Comparison of ENCODE assay signal across 8 cellular contexts in genomic region chr4:2041234-2042130, GRCh38. TPM values are rescaled to one million over a fixed set of nuclear protein-coding genes. Genes with fewer than 3 reads are reported as not detected.
DNase-seq lines count a peak whose midpoint lies in the region; ATAC-seq and TF ChIP-seq lines count a peak whose summit lies in the region.

No MANE protein-coding gene starts in this region.

- H3K9ac ChIP-seq in SK-N-SH: peak overlapping the region; percentile 52

- TF ChIP-seq POLR2A in suprapubic skin (IDR thresholded peaks at IDR 0.05): no peak

- no peak for TF ChIP-seq RAD21 in SK-N-SH (IDR thresholded peaks at IDR 0.05; ENCODE audit: low read length)

- peaks cover 0 to 7% of the 10 kb centered on the region in 2 experiments; a peak in 1 of 4 replicates for H3K4me1 ChIP-seq in SK-N-SH (ENCODE audit: control insufficient read depth in 1 of 2, insufficient read depth in 2 of 2, low read depth in 1 of 2, low read length in 1 of 2)
- peaks cover 26% of the 10 kb centered on the region for H3K4me1 ChIP-seq in suprapubic skin

- no peaks in the 10 kb centered on the region for H3K9me2 ChIP-seq in SK-N-SH

- peaks cover 8% of the 10 kb centered on the region; the same call in 1 of the 2 replicates for H4K20me1 ChIP-seq in SK-N-SH (ENCODE audit: insufficient read depth)

- peak; percentile 64 for ATAC-seq in GM19452 (IDR thresholded peaks at IDR 0.05; ENCODE audit: unreplicated experiment)
- ATAC-seq in Right ventricle myocardium inferior: peak; percentile 76
- peak; percentile 48 for ATAC-seq in omental fat pad (ENCODE audit: low FRiP score)

- no peaks in the 10 kb centered on the region for H3K9me3 ChIP-seq in SK-N-SH
- H3K9me3 ChIP-seq in suprapubic skin: no peaks in the 10 kb centered on the region

- no peaks in the 10 kb centered on the region for H3K36me3 ChIP-seq in SK-N-SH (replicated peaks in 1 of 2; ENCODE audit: control insufficient read depth in 1 of 2, insufficient read depth in 2 of 2, low read length in 1 of 2)
- no peaks in the 10 kb centered on the region for H3K36me3 ChIP-seq in suprapubic skin

- H3F3A ChIP-seq in SK-N-SH (replicated peaks; ENCODE audit: insufficient read depth): peaks cover 12% of the 10 kb centered on the region

- H3K27me3 ChIP-seq in SK-N-SH (ENCODE audit: insufficient read depth) (no peaks in the 10 kb centered on the region), suprapubic skin (peaks cover 69% of the 10 kb centered on the region)

- CTCF ChIA-PET in SK-N-SH (lab: Yijun Ruan, JAX): interaction anchor here (0.6 to 1.5 kb wide), 2 partner anchors 32 to 57 kb away, joined by 3 to 7 read pairs; partner anchors contain the start of gene NELFA

- H3K4me2 ChIP-seq in SK-N-SH: peak overlapping the region; percentile 94

- TF ChIP-seq CTCF in SK-N-SH (IDR thresholded peaks at IDR 0.05): no peak
- no peak for TF ChIP-seq CTCF in omental fat pad (IDR thresholded peaks at IDR 0.05)
- no peak for TF ChIP-seq CTCF in suprapubic skin (IDR thresholded peaks at IDR 0.05)

- H3K4me3 ChIP-seq in SK-N-SH (ENCODE audit: low read depth in 2 of 2, low read length in 1 of 2) (peak overlapping the region; percentile 76 to 78), suprapubic skin (peak overlapping the region; percentile 63)

- DNase-seq in CD1c-positive myeloid dendritic cell (ENCODE audit: extremely low spot score): peak; percentile 98
- peak; percentile 86 for DNase-seq in KBM-7
- DNase-seq in SK-N-SH: peak; percentile 98
- peak; percentile 87 for DNase-seq in activated naive CD4-positive, alpha-beta T cell treated with anti-CD3 and anti-CD28 coated beads, Interleukin-2, amount 50 U/mL, for 16 hours
- DNase-seq in Right ventricle myocardium inferior (ENCODE audit: missing footprints): peak; percentile 93
- peak; percentile 31 for DNase-seq in omental fat pad (ENCODE audit: low spot score)
- DNase-seq in suprapubic skin (ENCODE audit: low spot score in 2 of 2): peak; percentile 79 to 86

- POLR2A ChIA-PET in SK-N-SH (lab: Yijun Ruan, JAX): interaction anchor here (0.7 kb wide), 1 partner anchor 32 kb away, joined by 3 read pairs; no protein-coding TSS in a partner anchor

- H3K79me2 ChIP-seq in SK-N-SH (ENCODE audit: insufficient read depth): peaks cover 5% of the 10 kb centered on the region; the same call in 1 of the 2 replicates

- in situ Hi-C loops in KBM-7 (cut with MboI; ENCODE audit: low pct_unique_long_range_greater_than_20kb, low sequenced_read_pairs): no loop called here

- peak overlapping the region in 1 of 2 experiments; percentile 36; a peak in 1 of 4 replicates for H3K27ac ChIP-seq in SK-N-SH (ENCODE audit: low read depth in 2 of 2, low read length in 1 of 2)
- H3K27ac ChIP-seq in suprapubic skin: no peak overlapping the region

- TF ChIP-seq EP300 in SK-N-SH (IDR thresholded peaks at IDR 0.05; ENCODE audit: borderline replicate concordance in 1 of 2, low read depth in 1 of 2, low read length in 1 of 2) (no peak), suprapubic skin (IDR thresholded peaks at IDR 0.05) (no peak)

- WGBS in SK-N-SH (ENCODE audit: low lambda C conversion rate): 0% methylated on average over 12 of the region's 94 CpGs
- no CpG with 5 or more reads among the region's 94 CpGs for WGBS in suprapubic skin

- peak overlapping the region; percentile 93 for H2AFZ ChIP-seq in SK-N-SH (ENCODE audit: low read depth)

- intact Hi-C loops in Right ventricle myocardium inferior (cut with DNase I): no loop called here

TF ChIP-seq in SK-N-SH, 30 proteins besides CTCF, POLR2A, EP300 and RAD21 (continues in another document):
- no peak for TF ChIP-seq FOXM1 (IDR thresholded peaks at IDR 0.05; ENCODE audit: low read depth)
- no peak; the same call in 1 of the 2 replicates for TF ChIP-seq SIN3A (IDR thresholded peaks at IDR 0.05; ENCODE audit: borderline replicate concordance, low read depth, low read length)
- no peak for TF ChIP-seq ZBTB33 (IDR thresholded peaks at IDR 0.05; ENCODE audit: borderline replicate concordance, low read depth)
- TF ChIP-seq NRF1 (IDR thresholded peaks at IDR 0.05; ENCODE audit: low read depth, low read length): peak; percentile 87
- TF ChIP-seq FOXJ3 (CRISPR knock-in tag; IDR thresholded peaks at IDR 0.05): no peak
- TF ChIP-seq RXRA (IDR thresholded peaks at IDR 0.05; ENCODE audit: borderline replicate concordance, low read depth): no peak
- no peak for TF ChIP-seq EZH2phosphoT487 (IDR thresholded peaks at IDR 0.05; ENCODE audit: borderline replicate concordance, low read depth)
- no peak for TF ChIP-seq CHD2 (IDR thresholded peaks at IDR 0.05; ENCODE audit: low read length, partially characterized antibody)
- no peak for TF ChIP-seq PBX3 (IDR thresholded peaks at IDR 0.05)
- no peak for TF ChIP-seq SMC3 (IDR thresholded peaks at IDR 0.05; ENCODE audit: low read depth, low read length)
- TF ChIP-seq RFX5 (IDR thresholded peaks at IDR 0.05; ENCODE audit: low read length): no peak
- no peak for TF ChIP-seq USF1 (IDR thresholded peaks at IDR 0.05; ENCODE audit: borderline replicate concordance, low read depth)
- TF ChIP-seq MXI1 (IDR thresholded peaks at IDR 0.05; ENCODE audit: low read depth, low read length): peak; percentile 42; the same call in 1 of the 2 replicates
- TF ChIP-seq TCF12 (IDR thresholded peaks at IDR 0.05): no peak
- no peak for TF ChIP-seq TEAD4 (IDR thresholded peaks at IDR 0.05; ENCODE audit: borderline replicate concordance, insufficient read depth)
- 0 out of 2 replicates have a peak, but pooled peaks have one; percentile 27 for TF ChIP-seq RCOR1 (IDR thresholded peaks at IDR 0.05; ENCODE audit: low read length)
- no peak for TF ChIP-seq ELF1 (IDR thresholded peaks at IDR 0.05)
- no peak for TF ChIP-seq JUND (IDR thresholded peaks at IDR 0.05)

RNA-seq across cellular contexts. Expression of gene NAT8L, which starts 17.6 kb away (rescaled TPM):
- polyA plus RNA-seq in SK-N-SH (2012; rRNA removed): 0.43 and 0.86 TPM in 2 replicates
- polyA plus RNA-seq in SK-N-SH (2012; cell fraction: cytosol; rRNA removed): 0.41 and 0.88 TPM in 2 replicates
- 1.7 and 2.8 TPM in 2 replicates for polyA plus RNA-seq in SK-N-SH (2012; cell fraction: nucleus; rRNA removed)
- 1.1 TPM for total RNA-seq in Right ventricle myocardium inferior
- 10 to 100 TPM in 3 of 4 donors, 1 to 10 TPM in 1; 7.3 to 39.0 (median 14.1) TPM for total RNA-seq in omental fat pad
- 1 to 10 TPM; 1.0 to 2.8 (median 1.6) TPM for total RNA-seq in suprapubic skin

RNA-seq across cellular contexts. Expression of gene NELFA, which starts 32.7 kb away (rescaled TPM):
- polyA plus RNA-seq in SK-N-SH (2012; rRNA removed): 17.3 and 26.8 TPM in 2 replicates
- polyA plus RNA-seq in SK-N-SH (2012; cell fraction: cytosol; rRNA removed): 12.3 and 17.5 TPM in 2 replicates
- 46.8 and 63.7 TPM in 2 replicates for polyA plus RNA-seq in SK-N-SH (2012; cell fraction: nucleus; rRNA removed)
- total RNA-seq in Right ventricle myocardium inferior (10.8 TPM), omental fat pad (10 to 100 TPM in 3 of 4 donors, 1 to 10 TPM in 1; 8.2 to 17.7 (median 13.9) TPM), suprapubic skin (10 to 100 TPM; 23.2 to 41.5 (median 35.5) TPM)

Comparison
In these comparisons a context has a peak if more than half of its experiments do, and no peak if none do; other contexts are left out.
1. DNase-seq: peak in every context shown above with its lines; median percentile 98 in CD1c-positive myeloid dendritic cell; 98 in SK-N-SH; 93 in Right ventricle myocardium inferior; 87 in activated naive CD4-positive, alpha-beta T cell treated with anti-CD3 and anti-CD28 coated beads, Interleukin-2, amount 50 U/mL, for 16 hours; 86 in KBM-7; 82 in suprapubic skin; 31 in omental fat pad.